8 cellular contexts compared by ENCODE assay signal in genomic region chr3:121431717-121432517, GRCh38.
DNase-seq lines count a peak whose midpoint lies in the region; ATAC-seq and TF ChIP-seq lines count a peak whose summit lies in the region.

No MANE protein-coding gene starts in this region.

- intact Hi-C loops in esophagus squamous epithelium (cut with DNase I) (no loop called here), spleen (cut with DNase I; ENCODE audit: low total_unique reads) (no loop called here)

- peak; percentile 91 for ATAC-seq in GM19467 (IDR thresholded peaks at IDR 0.05; ENCODE audit: unreplicated experiment)
- ATAC-seq in HG03571 (IDR thresholded peaks at IDR 0.05; ENCODE audit: unreplicated experiment): peak; percentile 84

- TF ChIP-seq CTCF in esophagus squamous epithelium (IDR thresholded peaks at IDR 0.05) (no peak), retinal pigment epithelial cell (conservative IDR thresholded peaks at IDR 0.05; ENCODE audit: low read depth, low read length) (no peak), spleen (IDR thresholded peaks at IDR 0.05 in 8 of 11, conservative IDR thresholded peaks at IDR 0.05 in 3 of 11) (no peak), RWPE1 (conservative IDR thresholded peaks at IDR 0.05; ENCODE audit: low read depth) (no peak)

- no peaks in the 10 kb centered on the region for H3K9me3 ChIP-seq in esophagus squamous epithelium
- no peaks in the 10 kb centered on the region for H3K9me3 ChIP-seq in spleen

- DNase-seq in DMS 273 treated with DMSO at 0.1 percent for 48 hours (lab: John Stamatoyannopoulos, UW) (peak; percentile 16), esophagus squamous epithelium (lab: John Stamatoyannopoulos, UW) (no peak), retinal pigment epithelial cell (ENCODE audit: low read depth) (peak; percentile 11), spleen (no peak), RWPE1 (ENCODE audit: low spot score) (no peak)
- DNase-seq in activated CD4-positive, alpha-beta T cell treated with anti-CD3 and anti-CD28 coated beads, Interleukin-2, amount 50 U/mL, for 1 hour: peak; percentile 18

- H3K27ac ChIP-seq in esophagus squamous epithelium (no peak overlapping the region), spleen (peak overlapping the region in 4 of 8 donors; percentile 30 to 43 (median 38)), RWPE1 (no peak overlapping the region)

- H3K4me1 ChIP-seq in esophagus squamous epithelium (peaks cover 0 to 18% (median 2%) of the 10 kb centered on the region in 3 donors), spleen (peaks cover 0 to 14% (median 5%) of the 10 kb centered on the region in 6 donors)

- H3K27me3 ChIP-seq in esophagus squamous epithelium (no peaks in the 10 kb centered on the region), spleen (replicated peaks in 1 of 7) (no peaks in the 10 kb centered on the region)

- H3K36me3 ChIP-seq in esophagus squamous epithelium: no peaks in the 10 kb centered on the region
- peaks cover 0 to 17% (median 0%) of the 10 kb centered on the region in 6 donors for H3K36me3 ChIP-seq in spleen

- CTCF ChIA-PET in RWPE1 (lab: Yijun Ruan, JAX): interaction anchor here (0.6 kb wide), 1 partner anchor 32 kb away, joined by 3 read pairs; no protein-coding TSS in a partner anchor

- POLR2A ChIA-PET in RWPE1 (lab: Yijun Ruan, JAX; ENCODE audit: low non-redundant PET): no interaction called here

- 55 to 62% methylated on average over 5 of the region's 5 CpGs for WGBS in esophagus squamous epithelium, 2 donors
- 58 to 62% (median 61%) methylated on average over 5 of the region's 5 CpGs for WGBS in spleen, 5 donors

- H3K4me3 ChIP-seq in esophagus squamous epithelium (peak overlapping the region; percentile 5 to 54 (median 14)), retinal pigment epithelial cell (ENCODE audit: low read length) (peak overlapping the region; percentile 8), spleen (peak overlapping the region in 4 of 8 donors; percentile 8 to 52 (median 17))

- TF ChIP-seq POLR2A in esophagus squamous epithelium (IDR thresholded peaks at IDR 0.05): no peak
- TF ChIP-seq POLR2A in spleen (IDR thresholded peaks at IDR 0.05): no peak

Comparison
In these comparisons a context has a peak if more than half of its experiments do, and no peak if none do; other contexts are left out.
1. DNase-seq: peak in DMS 273 treated with DMSO at 0.1 percent for 48 hours (single experiment), activated CD4-positive, alpha-beta T cell treated with anti-CD3 and anti-CD28 coated beads, Interleukin-2, amount 50 U/mL, for 1 hour (single experiment) and retinal pigment epithelial cell (single experiment); none in esophagus squamous epithelium (single experiment), spleen (single experiment) and RWPE1 (single experiment).